8 cellular contexts compared by ENCODE assay signal in the genomic region with DNA sequence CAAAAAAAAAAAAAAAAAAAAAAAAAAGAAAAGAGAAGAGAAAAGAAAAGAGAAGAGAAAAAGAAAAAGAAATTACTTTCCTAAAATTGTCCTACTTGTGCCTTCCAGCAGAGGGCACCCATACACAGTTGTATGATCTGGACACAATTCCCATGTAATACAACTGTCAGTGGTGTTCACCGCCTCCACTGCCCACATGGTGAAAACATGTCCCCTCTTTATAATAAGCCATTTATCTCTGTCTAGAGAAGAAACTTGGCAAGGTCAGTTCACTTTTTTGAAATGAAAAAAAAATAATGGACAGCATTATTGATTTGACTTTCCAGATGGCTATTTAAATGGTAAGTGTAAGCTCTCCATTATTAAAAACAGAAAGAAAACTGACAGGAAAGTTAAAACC.
DNase-seq lines count a peak whose midpoint lies in the region; ATAC-seq, FAIRE-seq and TF ChIP-seq lines count a peak whose summit lies in the region.

No MANE protein-coding gene starts in this region.

- no TSS peak for BruUV-seq in Panc1 (replicated peaks; lab: Mats Ljungman, UMichigan)

- H3K4me1 ChIP-seq in Panc1 (ENCODE audit: control insufficient read depth, insufficient read depth, low read length) (no peaks in the 10 kb centered on the region), suprapubic skin (no peaks in the 10 kb centered on the region)

- no peaks in the 10 kb centered on the region for H3K36me3 Mint-ChIP-seq in mesothelial cell of epicardium

- CTCF ChIA-PET in Panc1 (lab: Charles Lee), result interaction anchor here (0.6 kb wide), 1 partner anchor 19 kb away, joined by 8 read pairs; no protein-coding TSS in a partner anchor

- H3K27ac Mint-ChIP-seq in mesothelial cell of epicardium, result no peak overlapping the region

- ATAC-seq in GM19467 (IDR thresholded peaks at IDR 0.05; ENCODE audit: unreplicated experiment) (peak; percentile 71), HG03520 (IDR thresholded peaks at IDR 0.05; ENCODE audit: unreplicated experiment) (peak; percentile 86), Panc1 (no peak)

- TF ChIP-seq POLR2A in suprapubic skin (IDR thresholded peaks at IDR 0.05), result no peak

- 19% methylated on average over 1 of the region's 1 CpG for WGBS in suprapubic skin

- peaks cover 17% of the 10 kb centered on the region for H3K4me1 Mint-ChIP-seq in mesothelial cell of epicardium

- H3K36me3 ChIP-seq in Panc1 (ENCODE audit: control insufficient read depth, insufficient read depth, low read length) (no peaks in the 10 kb centered on the region), suprapubic skin (no peaks in the 10 kb centered on the region)

- no peaks in the 10 kb centered on the region for H3K9me3 Mint-ChIP-seq in mesothelial cell of epicardium

- in situ Hi-C loops in Panc1 (cut with HindIII; ENCODE audit: low pct_unique_long_range_greater_than_20kb, low sequenced_read_pairs), result no loop called here

- H3K27me3 Mint-ChIP-seq in mesothelial cell of epicardium (ENCODE audit: low read depth), result no peaks in the 10 kb centered on the region

- no peaks in the 10 kb centered on the region for H3K27me3 ChIP-seq in Panc1 (ENCODE audit: control insufficient read depth, insufficient read depth, low read length)
- no peaks in the 10 kb centered on the region for H3K27me3 ChIP-seq in suprapubic skin

- no peak for TF ChIP-seq EP300 in suprapubic skin (IDR thresholded peaks at IDR 0.05)

- intact Hi-C loops in Panc1 (cut with micrococcal nuclease; ENCODE audit: unreplicated experiment), result no loop called here

- DNase-seq in NCI-H524 (lab: John Stamatoyannopoulos, UW) (peak; percentile 41 to 61), NCI-H524 treated with DMSO at 0.1 percent for 48 hours (lab: John Stamatoyannopoulos, UW) (no peak), Panc1 (ENCODE audit: low read depth, low spot score) (peak; percentile 4), mesothelial cell of epicardium (ENCODE audit: low spot score in 2 of 2, unreplicated experiment in 2 of 2) (peak in 1 of 2 experiments; percentile 38), suprapubic skin (ENCODE audit: low spot score in 2 of 2) (no peak)

- H3K4me3 Mint-ChIP-seq in mesothelial cell of epicardium, result no peak overlapping the region

- POLR2A ChIA-PET in Panc1 (lab: Charles Lee), result no interaction called here

- peak; percentile 77 for TF ChIP-seq CTCF in Panc1 (IDR thresholded peaks at IDR 0.05)
- TF ChIP-seq CTCF in mesothelial cell of epicardium (IDR thresholded peaks at IDR 0.05; ENCODE audit: unreplicated experiment), result peak; percentile 80
- peak in 1 of 2 donors; percentile 52 for TF ChIP-seq CTCF in suprapubic skin (IDR thresholded peaks at IDR 0.05)

- peak; percentile 91 for FAIRE-seq in endometrium (lab: Jason Lieb, UNC)

- H3K4me3 ChIP-seq in Panc1 (ENCODE audit: low read depth in 2 of 2, low read length in 2 of 2) (no peak overlapping the region), suprapubic skin (no peak overlapping the region)

- H3K9me3 ChIP-seq in Panc1 (ENCODE audit: control insufficient read depth, insufficient read depth, low read depth, low read length), result no peaks in the 10 kb centered on the region
- no peaks in the 10 kb centered on the region for H3K9me3 ChIP-seq in suprapubic skin

- H3K27ac ChIP-seq in Panc1 (ENCODE audit: low read length) (no peak overlapping the region), suprapubic skin (no peak overlapping the region)

Comparison
In these comparisons a context has a peak if more than half of its experiments do, and no peak if none do; other contexts are left out.
1. DNase-seq: peak in NCI-H524 (2 of 2) and Panc1 (single experiment); none in NCI-H524 treated with DMSO at 0.1 percent for 48 hours (single experiment) and suprapubic skin (0 of 2).